ENCODE assay signal across 8 cellular contexts in genomic region chr12:123365141-123365917, GRCh38. TPM values are rescaled to one million over a fixed set of nuclear protein-coding genes. Genes with fewer than 3 reads are reported as not detected.
A peak's percentile ranks its signal among the peaks of the same experiment; 100 is the strongest.
DNase-seq lines count a peak whose midpoint lies in the region; ATAC-seq and TF ChIP-seq lines count a peak whose summit lies in the region.

No MANE protein-coding gene starts in this region.

- TF ChIP-seq CTCF in GM13976 (IDR thresholded peaks at IDR 0.05; ENCODE audit: borderline replicate concordance, control extremely low read depth, extremely low read depth, insufficient read depth, missing control alignments) = peak; percentile 59
- TF ChIP-seq CTCF in right atrium auricular region (IDR thresholded peaks at IDR 0.05) = peak; percentile 47 to 81
- peak; percentile 70 for TF ChIP-seq CTCF in psoas muscle (IDR thresholded peaks at IDR 0.05)
- TF ChIP-seq CTCF in uterus (IDR thresholded peaks at IDR 0.05) = peak; percentile 69 to 75 (median 74)

- no peaks in the 10 kb centered on the region for H3K27me3 ChIP-seq in right atrium auricular region
- no peaks in the 10 kb centered on the region for H3K27me3 ChIP-seq in psoas muscle (ENCODE audit: insufficient read depth in 3 of 3, low read length in 2 of 3)
- H3K27me3 ChIP-seq in uterus = no peaks in the 10 kb centered on the region

- WGBS in psoas muscle, 3 donors = 1% methylated on average over 48 to 50 of the region's 50 CpGs

- DNase-seq in GM13976 (ENCODE audit: low spot score) (peak; percentile 97), NCI-H146 (lab: John Stamatoyannopoulos, UW) (peak; percentile 99), T-helper 1 cell (peak; percentile 97 to 99 (median 97)), amygdala (lab: John Stamatoyannopoulos, UW) (peak in 55 of 56 donors; percentile 27 to 100 (median 95)), right atrium auricular region (ENCODE audit: low spot score) (peak; percentile 98), psoas muscle (peak; percentile 98 to 99), uterus (peak; percentile 98 to 99)

- H3K27ac ChIP-seq in right atrium auricular region (peak overlapping the region; percentile 88 to 95), psoas muscle (peak overlapping the region; percentile 85), uterus (peak overlapping the region; percentile 94 to 96)

- ATAC-seq in HG02870 (IDR thresholded peaks at IDR 0.05; ENCODE audit: unreplicated experiment) = peak; percentile 65
- ATAC-seq in psoas muscle = peak; percentile 91 to 94 (median 92)

- H3K9me3 ChIP-seq in right atrium auricular region (no peaks in the 10 kb centered on the region), psoas muscle (no peaks in the 10 kb centered on the region), uterus (no peaks in the 10 kb centered on the region)

- intact Hi-C loops in psoas muscle (cut with DNase I) = no loop called here
- intact Hi-C loops in uterus (cut with DNase I; ENCODE audit: low total_unique reads) = no loop called here

- peak; percentile 79 to 81 for TF ChIP-seq POLR2A in uterus (IDR thresholded peaks at IDR 0.05)

- H3K4me1 ChIP-seq in right atrium auricular region = peaks cover 0 to 21% of the 10 kb centered on the region in 2 donors
- H3K4me1 ChIP-seq in psoas muscle = peaks cover 18% of the 10 kb centered on the region
- peaks cover 5 to 9% of the 10 kb centered on the region in 2 donors for H3K4me1 ChIP-seq in uterus

- in situ Hi-C loops in GM13976 (cut with MboI; ENCODE audit: low sequenced_read_pairs, unreplicated experiment) = no loop called here

- H3K36me3 ChIP-seq in right atrium auricular region = no peaks in the 10 kb centered on the region
- H3K36me3 ChIP-seq in psoas muscle (ENCODE audit: insufficient read depth in 1 of 2, low read depth in 1 of 2) = no peaks in the 10 kb centered on the region
- no peaks in the 10 kb centered on the region for H3K36me3 ChIP-seq in uterus

- H3K4me3 ChIP-seq in right atrium auricular region (peak overlapping the region; percentile 90 to 95), psoas muscle (peak overlapping the region; percentile 95), uterus (peak overlapping the region; percentile 78 to 95)

RNA-seq across cellular contexts. Expression of gene SBNO1, which starts 0.7 kb away (rescaled TPM):
- 10 to 100 TPM; 16.7 to 19.8 TPM for total RNA-seq in right atrium auricular region
- 10 to 100 TPM; 29.3 to 37.5 (median 31.2) TPM for total RNA-seq in psoas muscle
- 10 to 100 TPM in 2 of 3 donors, 1 to 10 TPM in 1; 6.8 to 49.6 (median 15.0) TPM for polyA plus RNA-seq in psoas muscle
- 10 to 100 TPM; 16.8 to 40.5 (median 33.0) TPM for total RNA-seq in uterus

RNA-seq across cellular contexts. Expression of gene KMT5A, which starts 18.6 kb away (rescaled TPM):
- total RNA-seq in right atrium auricular region = 10 to 100 TPM; 21.1 to 26.3 TPM
- total RNA-seq in psoas muscle = 10 to 100 TPM; 15.6 to 29.0 (median 22.0) TPM
- polyA plus RNA-seq in psoas muscle = 10 to 100 TPM; 10.0 to 29.0 (median 17.9) TPM
- 10 to 100 TPM; 20.9 to 71.5 (median 42.1) TPM for total RNA-seq in uterus

Comparison
In these comparisons a context has a peak if more than half of its experiments do, and no peak if none do; other contexts are left out.
1. Peak in every context shown above with its lines: DNase-seq, ATAC-seq, H3K4me3 ChIP-seq and H3K27ac ChIP-seq.